In the genomic region with DNA sequence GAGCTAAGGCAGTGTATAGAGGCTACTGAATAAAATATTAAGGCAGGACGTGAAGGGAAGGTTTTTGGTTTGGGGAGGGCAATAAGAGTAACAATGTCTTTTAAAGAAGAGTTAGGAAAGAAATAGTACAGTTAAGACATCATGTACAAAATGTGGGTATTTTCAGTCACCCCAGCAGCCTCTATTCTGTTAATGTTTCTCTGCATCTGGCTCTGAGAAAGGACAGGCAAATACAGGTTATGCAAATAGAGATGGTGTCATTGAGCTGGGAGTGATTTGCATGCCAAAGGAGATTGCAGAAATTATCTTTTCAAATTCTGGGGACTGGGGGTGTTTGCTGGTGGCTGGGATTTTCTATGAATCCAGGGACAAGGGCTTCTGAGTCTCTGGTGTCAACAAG, we compare ENCODE assay signal across 14 cellular contexts. TPM values are rescaled to one million over a fixed set of nuclear protein-coding genes. Genes with fewer than 3 reads are reported as not detected.
DNase-seq lines count a peak whose midpoint lies in the region; ATAC-seq and TF ChIP-seq lines count a peak whose summit lies in the region.
"Had no signal": no experiment of that assay in that cellular context is flagged by ENCODE, and none has a peak within 500 bp of the region (broad histone marks: within the 10 kb centered on the region; RNA-seq: fewer than 3 reads in every experiment).

No MANE protein-coding gene starts in this region.

- DNase-seq in HFFc6 (no peak), GDM1 (lab: John Stamatoyannopoulos, UW) (no peak)
- no peak for DNase-seq in activated CD4-positive, CD25-positive, alpha-beta regulatory T cell (lab: John Stamatoyannopoulos, UW)
- DNase-seq: activated naive CD4-positive, alpha-beta T cell treated with Interleukin-2 at 50 U/mL for 16 hours; central memory CD4-positive, alpha-beta T cell; mucosa of descending colon had no signal

- peaks cover 6% of the 10 kb centered on the region for H3K4me1 Mint-ChIP-seq in HFFc6 (ENCODE audit: low read depth)

- TF ChIP-seq CTCF in HFFc6 (IDR thresholded peaks at IDR 0.05): no peak

- H3K27ac Mint-ChIP-seq in HFFc6: no peak overlapping the region

- H3K27me3 Mint-ChIP-seq in HFFc6 (ENCODE audit: insufficient read depth): peaks cover 1% of the 10 kb centered on the region

- H3K4me3 Mint-ChIP-seq in HFFc6: no peak overlapping the region

- no peaks in the 10 kb centered on the region for H3K9me3 Mint-ChIP-seq in HFFc6

- H3K36me3 Mint-ChIP-seq in HFFc6 (ENCODE audit: low read depth): no peaks in the 10 kb centered on the region

- no peak for TF ChIP-seq POLR2A in GM18505 (IDR thresholded peaks at IDR 0.05; ENCODE audit: borderline replicate concordance, extremely low read depth, insufficient read depth, insufficient read length)

- ATAC-seq in GM18505 (IDR thresholded peaks at IDR 0.05; ENCODE audit: unreplicated experiment) (peak; percentile 60), GM21360 (IDR thresholded peaks at IDR 0.05; ENCODE audit: unreplicated experiment) (peak; percentile 53), HG02938 (IDR thresholded peaks at IDR 0.05; ENCODE audit: unreplicated experiment) (peak; percentile 98), HG03521 (IDR thresholded peaks at IDR 0.05; ENCODE audit: unreplicated experiment) (peak; percentile 90)
- no peak for ATAC-seq in activated CD4-positive, CD25-positive, alpha-beta regulatory T cell treated with anti-CD3 and anti-CD28 coated beads, Interleukin-2, amount 50 U/mL, for 24 hours
- ATAC-seq: A549 had no signal

RNA-seq across cellular contexts. Expression of a gene that starts 6.7 kb away (rescaled TPM):
- not detected for total RNA-seq in HFFc6 (2021; fragmentation: NEBNext Ultra II Directional; extraction: Animal tissue kit (Norgen Biotek cat#: 25700))
- total RNA-seq: renal cortical epithelial cell had no signal

RNA-seq across cellular contexts. Expression of a gene that starts 27.9 kb away (rescaled TPM):
- total RNA-seq in HFFc6 (2021; fragmentation: NEBNext Ultra II Directional; extraction: Animal tissue kit (Norgen Biotek cat#: 25700)): not detected

RNA-seq across cellular contexts. Expression of a gene that starts 41.1 kb away (rescaled TPM):
- not detected for total RNA-seq in HFFc6 (2021; fragmentation: NEBNext Ultra II Directional; extraction: Animal tissue kit (Norgen Biotek cat#: 25700))
- total RNA-seq: renal cortical epithelial cell, subcutaneous adipose tissue had no signal

RNA-seq across cellular contexts. Expression of a gene that starts 55.4 kb away (rescaled TPM):
- total RNA-seq in HFFc6 (2021; fragmentation: NEBNext Ultra II Directional; extraction: Animal tissue kit (Norgen Biotek cat#: 25700)): 100 to 1,000 TPM; 491 to 576 (median 546) TPM

Comparison
In these comparisons a context has a peak if more than half of its experiments do, and no peak if none do; other contexts are left out.
1. ATAC-seq: peak in GM18505 (single experiment), GM21360 (single experiment), HG02938 (single experiment) and HG03521 (single experiment); none in activated CD4-positive, CD25-positive, alpha-beta regulatory T cell treated with anti-CD3 and anti-CD28 coated beads, Interleukin-2, amount 50 U/mL, for 24 hours (0 of 2).